ENCODE assay signal across 20 cellular contexts in the genomic region with DNA sequence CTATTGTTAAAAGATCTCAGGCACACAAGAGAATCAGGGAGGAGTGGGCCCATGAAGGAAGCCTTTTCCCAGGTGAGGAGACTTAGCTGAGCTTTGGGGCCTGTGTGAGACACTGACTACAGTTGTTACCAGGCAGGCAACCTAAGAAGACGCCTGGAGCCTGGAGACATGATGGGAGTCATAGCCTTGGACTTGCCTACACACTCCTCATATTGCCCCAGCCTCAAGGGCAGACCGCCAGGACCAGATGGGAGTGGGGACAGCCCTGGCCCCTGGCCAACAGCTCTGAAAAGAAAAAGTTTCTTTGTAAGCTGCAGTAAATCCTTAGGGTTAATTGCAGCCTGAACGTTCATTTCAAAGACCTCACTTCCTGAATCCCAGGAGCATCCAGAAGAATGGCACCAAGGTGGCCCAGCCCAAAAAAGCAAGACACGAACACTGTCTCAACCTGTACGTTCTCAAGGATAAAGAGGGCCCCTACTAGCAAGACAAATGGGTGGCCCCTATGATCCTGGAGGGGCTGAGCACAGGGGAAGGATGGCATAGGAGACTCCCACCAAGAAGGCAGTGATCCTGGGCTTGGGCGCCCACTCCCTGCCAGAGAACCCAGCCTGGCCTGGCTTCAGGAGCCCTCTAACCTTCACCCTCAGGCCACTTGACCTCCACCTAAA. TPM values are rescaled to one million over a fixed set of nuclear protein-coding genes. Genes with fewer than 3 reads are reported as not detected.
A peak's percentile ranks its signal among the peaks of the same experiment; 100 is the strongest.
DNase-seq lines count a peak whose midpoint lies in the region; ATAC-seq, FAIRE-seq and TF ChIP-seq lines count a peak whose summit lies in the region.
"Had no signal": no experiment of that assay in that cellular context is flagged by ENCODE, and none has a peak within 500 bp of the region (broad histone marks: within the 10 kb centered on the region; RNA-seq: fewer than 3 reads in every experiment).

No MANE protein-coding gene starts in this region.

- H3K36me3 Mint-ChIP-seq in activated CD4-positive, alpha-beta T cell treated with anti-CD3 and anti-CD28 coated beads, Interleukin-2, amount 10 ng/mL, durations not matched to agents 7 days and 5 days (ENCODE audit: low read depth), result no peaks in the 10 kb centered on the region

- H3K9me2 ChIP-seq in HCT116 (ENCODE audit: insufficient read depth), result no peaks in the 10 kb centered on the region

- intact Hi-C loops in HCT116 (cut with micrococcal nuclease), result loop anchor here (2.0 kb wide), 1 partner anchor 431 kb away; no protein-coding TSS in a partner anchor
- intact Hi-C loops in GM12878 (cut with micrococcal nuclease; ENCODE audit: unreplicated experiment), result loop anchor here (5.0 kb wide), 1 partner anchor 170 kb away; no protein-coding TSS in a partner anchor
- intact Hi-C loops in ovary (cut with DNase I), result loop anchor here (2.0 to 10.0 kb wide), 9 partner anchors 35 to 423 kb away; a partner anchor contains a TSS

- H3K27me3 ChIP-seq in BLaER1 (no peaks in the 10 kb centered on the region), HCT116 (ENCODE audit: insufficient read depth, low read length) (no peaks in the 10 kb centered on the region), GM12878 (replicated peaks in 1 of 2; ENCODE audit: control insufficient read depth in 2 of 2, insufficient read depth in 2 of 2, low read length in 1 of 2) (no peaks in the 10 kb centered on the region), ovary (no peaks in the 10 kb centered on the region)
- H3K27me3 ChIP-seq: dorsolateral prefrontal cortex, esophagus squamous epithelium, heart right ventricle had no signal

- no peak overlapping the region for H3K4me3 Mint-ChIP-seq in activated CD4-positive, alpha-beta T cell treated with anti-CD3 and anti-CD28 coated beads, Interleukin-2, amount 10 ng/mL, durations not matched to agents 7 days and 5 days

- DNase-seq in HCT116 (ENCODE audit: low read depth, low spot score), result no peak
- no peak for DNase-seq in GM12878 (ENCODE audit: low read depth, low spot score)
- peak; percentile 41 to 75 (median 65) for DNase-seq in ovary
- DNase-seq in occipital lobe (lab: John Stamatoyannopoulos, UW), result no peak
- DNase-seq in activated CD4-positive, alpha-beta T cell treated with anti-CD3 and anti-CD28 coated beads, Interleukin-2, amount 10 ng/mL, durations not matched to agents 7 days and 5 days, result no peak
- DNase-seq in MV-4-11 (lab: John Stamatoyannopoulos, UW), result no peak
- no peak for DNase-seq in GM12892 (ENCODE audit: insufficient read length)
- DNase-seq: activated naive CD4-positive, alpha-beta T cell treated with Interleukin-2 at 50 U/mL for 16 hours; AML-193; DMS153; esophagus squamous epithelium; heart right ventricle; NCI-H2081 treated with DMSO at 0.1 percent for 48 hours; SHP77; stimulated activated CD4-positive, alpha-beta T cell treated with anti-CD3 and anti-CD28 coated beads, Interleukin-12 subunit alpha, Interleukin-12 subunit beta, amount 100 ng/mL, for 4 hours; stimulated activated naive CD8-positive, alpha-beta T cell treated with anti-CD3 and anti-CD28 coated beads, Interleukin-15, amount 100 ng/mL, for 72 hours; T-helper 2 cell had no signal

- no peak for TF ChIP-seq EP300 in GM12878 (IDR thresholded peaks at IDR 0.05; ENCODE audit: borderline replicate concordance in 1 of 2, control insufficient read depth in 1 of 2, low read depth in 2 of 2, low read length in 2 of 2)
- no peak for TF ChIP-seq EP300 in ovary (IDR thresholded peaks at IDR 0.05)

- H2AFZ ChIP-seq in HCT116 (ENCODE audit: low read depth, low read length, poor library complexity, severe bottlenecking) (peak overlapping the region; percentile 84), GM12878 (ENCODE audit: control insufficient read depth, low read depth, low read length) (no peak overlapping the region)

- SMC1A ChIA-PET in GM12878 (lab: Charles Lee; ENCODE audit: uncharacterized antibody, unreplicated experiment), result interaction anchor here (0.6 to 30.2 kb wide), 10 partner anchors 9 to 279 kb away, joined by 3 to 590 read pairs (median 11); a partner anchor contains a TSS

- TF ChIP-seq RAD21 in HCT116 (IDR thresholded peaks at IDR 0.05; ENCODE audit: low read depth) (no peak), GM12878 (IDR thresholded peaks at IDR 0.05; ENCODE audit: insufficient read depth, low read depth, low read length) (no peak)

- H3K27me3 Mint-ChIP-seq in activated CD4-positive, alpha-beta T cell treated with anti-CD3 and anti-CD28 coated beads, Interleukin-2, amount 10 ng/mL, durations not matched to agents 7 days and 5 days, result no peaks in the 10 kb centered on the region
- H3K27me3 Mint-ChIP-seq: stimulated activated naive CD8-positive, alpha-beta T cell treated with anti-CD3 and anti-CD28 coated beads, Interleukin-15, amount 100 ng/mL, for 72 hours had no signal

- POLR2A ChIA-PET in HCT116 (lab: Charles Lee) (no interaction called here), GM12878 (lab: Charles Lee) (interaction anchor here (1.5 to 19.5 kb wide), 6 partner anchors 15 to 64 kb away, joined by 5 to 370 read pairs (median 30); a partner anchor contains a TSS)
- POLR2A ChIA-PET in activated CD4-positive, alpha-beta T cell treated with anti-CD3 and anti-CD28 coated beads, Interleukin-2, amount 10 ng/mL, durations not matched to agents 7 days and 5 days (lab: Charles Lee), result interaction anchor here (0.5 kb wide), 1 partner anchor 68 kb away, joined by 3 read pairs; no protein-coding TSS in a partner anchor

- H3K4me3 ChIP-seq in BLaER1 (no peak overlapping the region), HCT116 (replicated peaks in 1 of 2; ENCODE audit: low read depth in 1 of 2, low read length in 2 of 2) (no peak overlapping the region), GM12878 (no peak overlapping the region), ovary (no peak overlapping the region)

- H3K9ac ChIP-seq in BLaER1 (no peak overlapping the region; the same call in 1 of the 2 replicates), HCT116 (ENCODE audit: low read length) (no peak overlapping the region), GM12878 (ENCODE audit: control insufficient read depth, insufficient read depth, low read length) (no peak overlapping the region)

- RAD21 ChIA-PET in HCT116 (lab: Charles Lee; ENCODE audit: low non-redundant PET in 1 of 2, low total read pairs in 2 of 2, uncharacterized antibody in 2 of 2, unreplicated experiment in 2 of 2) (interaction anchor here in 1 of 2 experiments (1.4 kb wide), 1 partner anchor 216 kb away, joined by 5 read pairs; no protein-coding TSS in a partner anchor), GM12878 (lab: Charles Lee; ENCODE audit: unreplicated experiment) (interaction anchor here (0.8 to 30.0 kb wide), 11 partner anchors 14 to 194 kb away, joined by 3 to 501 read pairs (median 7); a partner anchor contains a TSS)

- TF ChIP-seq CTCF in HCT116 (IDR thresholded peaks at IDR 0.05 in 2 of 3, conservative IDR thresholded peaks at IDR 0.05 in 1 of 3; ENCODE audit: borderline replicate concordance in 1 of 3, insufficient read depth in 1 of 3, low read depth in 2 of 3, low read length in 2 of 3), result no peak
- TF ChIP-seq CTCF in GM12878 (IDR thresholded peaks at IDR 0.05 in 2 of 3, conservative IDR thresholded peaks at IDR 0.05 in 1 of 3; ENCODE audit: control insufficient read depth in 2 of 3, extremely low read depth in 1 of 3, insufficient read depth in 1 of 3, low read depth in 3 of 3, low read length in 3 of 3), result no peak
- no peak for TF ChIP-seq CTCF in ovary (IDR thresholded peaks at IDR 0.05)

- H3K79me2 ChIP-seq in HCT116 (ENCODE audit: insufficient read depth, low read length), result no peaks in the 10 kb centered on the region
- H3K79me2 ChIP-seq in GM12878 (ENCODE audit: control insufficient read depth, insufficient read depth, low read length), result peaks cover 7% of the 10 kb centered on the region

- TF ChIP-seq POLR2A in HCT116 (IDR thresholded peaks at IDR 0.05; ENCODE audit: borderline replicate concordance, extremely low read depth, insufficient read depth, insufficient read length) (no peak), GM12878 (IDR thresholded peaks at IDR 0.05; ENCODE audit: low read depth, low read length) (no peak), ovary (IDR thresholded peaks at IDR 0.05) (no peak), GM12892 (IDR thresholded peaks at IDR 0.05; ENCODE audit: low read depth, low read length) (no peak)

- H3K36me3 ChIP-seq in BLaER1 (no peaks in the 10 kb centered on the region), HCT116 (ENCODE audit: control insufficient read depth in 1 of 2, insufficient read depth in 2 of 2, low read length in 2 of 2) (no peaks in the 10 kb centered on the region), GM12878 (ENCODE audit: control insufficient read depth in 2 of 2, insufficient read depth in 2 of 2, low read length in 1 of 2) (no peaks in the 10 kb centered on the region), ovary (no peaks in the 10 kb centered on the region)
- H3K36me3 ChIP-seq: esophagus squamous epithelium, heart right ventricle had no signal

- ATAC-seq in HCT116 (no peak), GM12878 (no peak)

- no peak overlapping the region for H3K27ac Mint-ChIP-seq in activated CD4-positive, alpha-beta T cell treated with anti-CD3 and anti-CD28 coated beads, Interleukin-2, amount 10 ng/mL, durations not matched to agents 7 days and 5 days
- H3K27ac Mint-ChIP-seq: stimulated activated naive CD8-positive, alpha-beta T cell treated with anti-CD3 and anti-CD28 coated beads, Interleukin-15, amount 100 ng/mL, for 72 hours had no signal

- CTCF ChIA-PET in HCT116 (lab: Charles Lee), result interaction anchor here (1.7 to 2.4 kb wide), 3 partner anchors 67 to 232 kb away, joined by 12 to 26 read pairs (median 15); no protein-coding TSS in a partner anchor
- CTCF ChIA-PET in GM12878 (lab: Yijun Ruan, JAX), result interaction anchor here (1.0 to 15.2 kb wide), 20 partner anchors 7 to 430 kb away, joined by 3 to 854 read pairs (median 5); a partner anchor contains a TSS
- CTCF ChIA-PET in activated CD4-positive, alpha-beta T cell treated with anti-CD3 and anti-CD28 coated beads, Interleukin-2, amount 10 ng/mL, durations not matched to agents 7 days and 5 days (lab: Charles Lee), result interaction anchor here (0.7 to 7.3 kb wide), 11 partner anchors 9 to 215 kb away, joined by 3 to 299 read pairs (median 56); a partner anchor contains a TSS

- H3K4me1 ChIP-seq in BLaER1, result peaks cover 91% of the 10 kb centered on the region
- peaks cover 0 to 35% of the 10 kb centered on the region in 2 experiments; a peak in 2 of 4 replicates for H3K4me1 ChIP-seq in HCT116 (ENCODE audit: control insufficient read depth in 1 of 2, insufficient read depth in 2 of 2, low read length in 2 of 2)
- peaks cover 29% of the 10 kb centered on the region for H3K4me1 ChIP-seq in GM12878 (ENCODE audit: control insufficient read depth, insufficient read depth, low read length)
- H3K4me1 ChIP-seq in ovary (ENCODE audit: insufficient read depth), result peaks cover 5% of the 10 kb centered on the region

- no peaks in the 10 kb centered on the region for H4K20me1 ChIP-seq in BLaER1
- H4K20me1 ChIP-seq in HCT116 (ENCODE audit: insufficient read depth), result no peaks in the 10 kb centered on the region
- no peaks in the 10 kb centered on the region for H4K20me1 ChIP-seq in GM12878 (ENCODE audit: control insufficient read depth, insufficient read depth)

- FAIRE-seq in GM12878 (lab: Jason Lieb, UNC) (no peak), GM12892 (lab: Jason Lieb, UNC) (no peak)

- WGBS in GM12878 (ENCODE audit: insufficient coverage, insufficient replicate concordance, low lambda C conversion rate, missing lambda C conversion rate), result 47% methylated on average over 6 of the region's 6 CpGs
- 49 to 64% (median 57%) methylated on average over 6 of the region's 6 CpGs for WGBS in ovary, 3 donors

- in situ Hi-C loops in GM12878 (cut with MboI), result loop anchor here (5.0 kb wide), 4 partner anchors 65 to 430 kb away; no protein-coding TSS in a partner anchor

- H3K27ac ChIP-seq in BLaER1 (0 out of 2 replicates have a peak overlapping the region, but pooled peaks have one; percentile 2), HCT116 (ENCODE audit: low read depth, low read length) (no peak overlapping the region), GM12878 (ENCODE audit: control insufficient read depth, insufficient read depth) (no peak overlapping the region), ovary (no peak overlapping the region)

- peaks cover 74% of the 10 kb centered on the region for H3K4me1 Mint-ChIP-seq in activated CD4-positive, alpha-beta T cell treated with anti-CD3 and anti-CD28 coated beads, Interleukin-2, amount 10 ng/mL, durations not matched to agents 7 days and 5 days

- H3K4me2 ChIP-seq in BLaER1, result peak overlapping the region; percentile 95
- peak overlapping the region; percentile 77; the same call in 1 of the 2 replicates for H3K4me2 ChIP-seq in HCT116 (ENCODE audit: low read length)
- H3K4me2 ChIP-seq in GM12878 (ENCODE audit: control insufficient read depth, insufficient read depth), result peak overlapping the region; percentile 78; the same call in 1 of the 2 replicates

- H3K9me3 ChIP-seq in BLaER1 (no peaks in the 10 kb centered on the region), HCT116 (ENCODE audit: control insufficient read depth in 1 of 2, insufficient read depth in 1 of 2, low read depth in 1 of 2, low read length in 2 of 2) (no peaks in the 10 kb centered on the region), GM12878 (replicated peaks; ENCODE audit: control insufficient read depth, insufficient read depth, low read length) (no peaks in the 10 kb centered on the region), ovary (no peaks in the 10 kb centered on the region)
- H3K9me3 ChIP-seq: esophagus squamous epithelium, heart right ventricle had no signal

- BruUV-seq in HCT116 (replicated peaks; lab: Mats Ljungman, UMichigan), result no TSS peak
- no TSS peak for BruUV-seq in GM12878 (replicated peaks; lab: Mats Ljungman, UMichigan)

- no peaks in the 10 kb centered on the region for H3K9me3 Mint-ChIP-seq in activated CD4-positive, alpha-beta T cell treated with anti-CD3 and anti-CD28 coated beads, Interleukin-2, amount 10 ng/mL, durations not matched to agents 7 days and 5 days
- H3K9me3 Mint-ChIP-seq: stimulated activated naive CD8-positive, alpha-beta T cell treated with anti-CD3 and anti-CD28 coated beads, Interleukin-15, amount 100 ng/mL, for 72 hours had no signal

RNA-seq across cellular contexts. Expression of a gene that starts 33.2 kb away (rescaled TPM):
- 24.2 TPM for total RNA-seq in HCT116 (2021; ENCODE audit: unreplicated experiment)
- 19.0 and 20.9 TPM in 2 replicates for polyA plus RNA-seq in HCT116 (2012)
- total RNA-seq in GM12878 (2013; cell fraction: nucleolus; rRNA removed), result 76.6 and 80.8 TPM in 2 replicates
- 127 and 144 TPM in 2 replicates for total RNA-seq in GM12878 (2014; rRNA removed)
- total RNA-seq in GM12878 (2014; rRNA removed; fragmentation: Illumina TruSeq; extraction: Trizol), result 66.4 and 68.1 TPM in 2 replicates
- total RNA-seq in GM12878 (2021), result 109 TPM in 2 replicates
- 33.7 TPM for polyA plus RNA-seq in GM12878 (2011; ENCODE audit: low read depth)
- 131 and 136 TPM in 2 replicates for polyA plus RNA-seq in GM12878 (2011; rRNA removed)
- 145 and 154 TPM in 2 replicates for polyA plus RNA-seq in GM12878 (2011; cell fraction: cytosol; rRNA removed)
- 101 and 145 TPM in 2 replicates for polyA plus RNA-seq in GM12878 (2011; cell fraction: nucleus; rRNA removed)
- 41.9 and 88.4 TPM in 2 replicates for polyA plus RNA-seq in GM12878 (2012)
- 93.3 and 104 TPM in 2 replicates for polyA plus RNA-seq in GM12878 (2014; fragmentation: Illumina TruSeq; extraction: Trizol)
- 10 to 100 TPM; 23.3 to 37.2 TPM for polyA plus RNA-seq in GM12878 (2014; fragmentation: Nextera tagmentation; extraction: Ambion mirVana)
- 160 and 187 TPM in 2 replicates for polyA plus RNA-seq in GM12878 (2014; rRNA removed)
- polyA plus RNA-seq in GM12878 (2016; fragmentation: Nextera tagmentation; extraction: Ambion mirVana), result 100 to 1,000 TPM in 1 of 2 experiments, 10 to 100 TPM in 1; 91.0 to 103 TPM
- polyA minus RNA-seq in GM12878 (2011; rRNA and poly(A)+ RNA removed), result 90.9 and 155 TPM in 2 replicates
- 84.2 and 93.8 TPM in 2 replicates for polyA minus RNA-seq in GM12878 (2011; cell fraction: cytosol; rRNA and poly(A)+ RNA removed)
- polyA minus RNA-seq in GM12878 (2011; cell fraction: nucleus; rRNA and poly(A)+ RNA removed), result 110 and 138 TPM in 2 replicates
- 100 to 1,000 TPM; 124 to 395 (median 220) TPM for total RNA-seq in ovary
- 100 to 1,000 TPM; 113 to 167 TPM for polyA plus RNA-seq in ovary
- 13.9 TPM for total RNA-seq in occipital lobe
- 10 to 100 TPM; 73.6 to 82.3 TPM for total RNA-seq in activated CD4-positive, alpha-beta T cell treated with anti-CD3 and anti-CD28 coated beads, Interleukin-2, amount 10 ng/mL, durations not matched to agents 7 days and 5 days
- polyA plus RNA-seq in GM12892 (2012; ENCODE audit: missing spikeins), result 58.2 TPM

RNA-seq across cellular contexts. Expression of a gene that starts 42.6 kb away (rescaled TPM):
- total RNA-seq in HCT116 (2021; ENCODE audit: unreplicated experiment), result not detected
- 0.08 TPM in 1 of 2 replicates, not detected in the other for polyA plus RNA-seq in HCT116 (2012)
- total RNA-seq in GM12878 (2013; cell fraction: nucleolus; rRNA removed), result 3.7 and 5.3 TPM in 2 replicates
- total RNA-seq in GM12878 (2014; rRNA removed), result 1.4 and 2.5 TPM in 2 replicates
- 0.89 and 1.0 TPM in 2 replicates for total RNA-seq in GM12878 (2014; rRNA removed; fragmentation: Illumina TruSeq; extraction: Trizol)
- total RNA-seq in GM12878 (2021), result 1.1 and 2.1 TPM in 2 replicates
- 0.21 TPM for polyA plus RNA-seq in GM12878 (2011; ENCODE audit: low read depth)
- polyA plus RNA-seq in GM12878 (2011; rRNA removed), result 0.23 and 0.39 TPM in 2 replicates
- polyA plus RNA-seq in GM12878 (2011; cell fraction: cytosol; rRNA removed), result 0.32 and 0.43 TPM in 2 replicates
- 2.1 and 2.4 TPM in 2 replicates for polyA plus RNA-seq in GM12878 (2011; cell fraction: nucleus; rRNA removed)
- polyA plus RNA-seq in GM12878 (2012), result 0.65 and 1.1 TPM in 2 replicates
- 0.43 and 0.63 TPM in 2 replicates for polyA plus RNA-seq in GM12878 (2014; fragmentation: Illumina TruSeq; extraction: Trizol)
- under 1 TPM; 0.02 to 0.27 TPM for polyA plus RNA-seq in GM12878 (2014; fragmentation: Nextera tagmentation; extraction: Ambion mirVana)
- polyA plus RNA-seq in GM12878 (2014; rRNA removed), result 1.0 and 1.3 TPM in 2 replicates
- under 1 TPM; 0.32 to 0.96 TPM for polyA plus RNA-seq in GM12878 (2016; fragmentation: Nextera tagmentation; extraction: Ambion mirVana)
- polyA minus RNA-seq in GM12878 (2011; rRNA and poly(A)+ RNA removed), result 0.73 and 1.8 TPM in 2 replicates
- polyA minus RNA-seq in GM12878 (2011; cell fraction: cytosol; rRNA and poly(A)+ RNA removed), result 1.2 TPM in 1 of 2 replicates, not detected in the other
- polyA minus RNA-seq in GM12878 (2011; cell fraction: nucleus; rRNA and poly(A)+ RNA removed), result 1.7 and 2.7 TPM in 2 replicates
- total RNA-seq in ovary, result 10 to 100 TPM in 1 of 7 donors, 1 to 10 TPM in 1, under 1 TPM in 2, not detected in 3; 0.08 to 26.9 (median 0.77) TPM
- polyA plus RNA-seq in ovary, result 1 to 10 TPM in 1 of 2 donors, under 1 TPM in 1; 0.50 to 7.0 TPM
- not detected for total RNA-seq in occipital lobe
- under 1 TPM; 0.30 to 0.42 TPM for total RNA-seq in activated CD4-positive, alpha-beta T cell treated with anti-CD3 and anti-CD28 coated beads, Interleukin-2, amount 10 ng/mL, durations not matched to agents 7 days and 5 days
- polyA plus RNA-seq in GM12892 (2012; ENCODE audit: missing spikeins), result 1.7 TPM
- total RNA-seq: kidney epithelial cell had no signal
- polyA plus RNA-seq: heart right ventricle had no signal

Comparison
In these comparisons a context has a peak if more than half of its experiments do, and no peak if none do; other contexts are left out.
1. DNase-seq: peak in ovary (5 of 5); none in HCT116 (single experiment), GM12878 (single experiment), occipital lobe (single experiment), activated CD4-positive, alpha-beta T cell treated with anti-CD3 and anti-CD28 coated beads, Interleukin-2, amount 10 ng/mL, durations not matched to agents 7 days and 5 days (single experiment), MV-4-11 (single experiment) and GM12892 (single experiment).
2. Peak in every context shown above with its lines, with median percentiles within 50 percentile points of each other: H3K4me2 ChIP-seq.